Comparison of ENCODE assay signal across 17 cellular contexts in the genomic region with DNA sequence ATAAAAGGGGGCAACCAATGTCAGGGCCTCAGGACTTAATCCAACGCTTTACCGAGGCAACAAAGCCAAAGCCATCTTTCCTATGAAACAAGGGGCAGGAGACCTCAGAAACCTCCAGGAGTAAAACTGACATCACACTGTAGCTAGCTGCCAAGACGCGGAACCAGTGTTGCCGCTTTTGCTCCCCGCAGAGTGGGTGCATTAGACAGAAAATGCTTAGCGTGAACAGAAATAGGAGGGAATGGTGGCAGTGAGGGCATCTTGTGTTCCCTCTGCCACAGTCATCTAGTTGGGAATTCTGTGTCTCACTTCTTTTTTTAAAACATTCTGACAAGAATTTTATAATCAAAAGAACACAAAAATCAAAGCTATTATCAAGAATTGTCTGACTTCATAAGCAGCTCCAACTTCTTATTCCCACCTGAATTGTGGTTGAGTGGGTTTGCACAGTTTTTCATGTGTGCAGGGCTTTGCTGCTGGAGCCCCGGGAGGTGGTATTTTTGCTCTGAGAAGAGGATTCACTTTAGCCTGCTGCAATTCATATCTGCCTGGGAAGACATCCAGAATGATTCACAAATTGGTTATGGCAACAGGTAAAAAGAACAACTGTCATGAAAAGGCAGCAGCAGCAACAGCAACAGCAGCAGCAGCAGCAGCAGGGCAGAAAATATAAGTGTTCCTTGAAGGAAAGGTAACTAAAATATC.
DNase-seq lines count a peak whose midpoint lies in the region; ATAC-seq and TF ChIP-seq lines count a peak whose summit lies in the region.
"Had no signal": no experiment of that assay in that cellular context is flagged by ENCODE, and none has a peak within 500 bp of the region (broad histone marks: within the 10 kb centered on the region; RNA-seq: fewer than 3 reads in every experiment).

No MANE protein-coding gene starts in this region.

- DNase-seq in endodermal cell (peak; percentile 18), fibroblast of peridontal ligament (ENCODE audit: extremely low read depth) (peak; percentile 22), putamen (ENCODE audit: low spot score) (peak; percentile 45)
- DNase-seq in activated CD8-positive, alpha-beta memory T cell treated with anti-CD3 and anti-CD28 coated beads for 24 hours = no peak
- no peak for DNase-seq in stimulated activated CD4-positive, alpha-beta T cell treated with anti-CD3 and anti-CD28 coated beads, Interleukin-2, amount 100 ng/mL, for 48 hours
- DNase-seq: 8988T; AML-193; C1 segment of cervical spinal cord; CD4-positive, alpha-beta T cell; DMS79; GOT3; H9 had no signal

- no peaks in the 10 kb centered on the region for H3K9me3 ChIP-seq in BLaER1
- H3K9me3 ChIP-seq in endodermal cell (ENCODE audit: control insufficient read depth, low read length) = no peaks in the 10 kb centered on the region

- peaks cover 49% of the 10 kb centered on the region for H3K36me3 Mint-ChIP-seq in endodermal cell (ENCODE audit: low read depth)

- H3K9ac ChIP-seq in BLaER1 (no peak overlapping the region), endodermal cell (ENCODE audit: extremely low read depth, low read length, poor library complexity, severe bottlenecking) (no peak overlapping the region)

- WGBS in endodermal cell (ENCODE audit: insufficient coverage in 1 of 2, insufficient read length in 1 of 2), 2 experiments = 94 to 99% methylated on average over 7 to 8 of the region's 8 CpGs

- H3K27me3 ChIP-seq in BLaER1 = no peaks in the 10 kb centered on the region
- no peaks in the 10 kb centered on the region for H3K27me3 ChIP-seq in endodermal cell (ENCODE audit: control insufficient read depth, insufficient read depth, low read length, poor library complexity, severe bottlenecking)

- H3K4me3 ChIP-seq in BLaER1 (no peak overlapping the region), endodermal cell (ENCODE audit: low read length) (no peak overlapping the region)
- H3K4me3 ChIP-seq: GM12878 had no signal

- no peak overlapping the region for H3K27ac Mint-ChIP-seq in endodermal cell
- H3K27ac Mint-ChIP-seq: CD4-positive, alpha-beta T cell; H9 had no signal

- H3K9me3 Mint-ChIP-seq in endodermal cell = no peaks in the 10 kb centered on the region
- H3K9me3 Mint-ChIP-seq: CD4-positive, alpha-beta T cell; H9 had no signal

- H3K36me3 ChIP-seq in BLaER1 (no peaks in the 10 kb centered on the region), endodermal cell (ENCODE audit: control insufficient read depth, insufficient read depth, low read length) (peaks cover 88% of the 10 kb centered on the region)

- no peak for ATAC-seq in HG03108 (IDR thresholded peaks at IDR 0.05; ENCODE audit: unreplicated experiment)
- ATAC-seq in GM19328 (IDR thresholded peaks at IDR 0.05; ENCODE audit: unreplicated experiment) = no peak
- ATAC-seq: GM12878, HepG2 had no signal

- H3K4me1 ChIP-seq in BLaER1 (peaks cover 20% of the 10 kb centered on the region), endodermal cell (ENCODE audit: control insufficient read depth, insufficient read depth, low read length) (no peaks in the 10 kb centered on the region)

- H3K27me3 Mint-ChIP-seq in endodermal cell (ENCODE audit: insufficient read depth) = peaks cover 11% of the 10 kb centered on the region

- no peak for TF ChIP-seq CTCF in endodermal cell (conservative IDR thresholded peaks at IDR 0.05)

- no peaks in the 10 kb centered on the region for H4K20me1 ChIP-seq in BLaER1

- H3K27ac ChIP-seq in BLaER1 = no peak overlapping the region
- H3K27ac ChIP-seq in endodermal cell (ENCODE audit: low read depth, low read length) = no peak overlapping the region

- H3K4me3 Mint-ChIP-seq in endodermal cell = no peak overlapping the region
- H3K4me3 Mint-ChIP-seq: CD4-positive, alpha-beta T cell; H9 had no signal

- peaks cover 2% of the 10 kb centered on the region for H3K4me1 Mint-ChIP-seq in endodermal cell

- H3K4me2 ChIP-seq in BLaER1 = peak overlapping the region; percentile 51

Comparison
In these comparisons a context has a peak if more than half of its experiments do, and no peak if none do; other contexts are left out.
1. DNase-seq: peak in endodermal cell (single experiment), fibroblast of peridontal ligament (single experiment) and putamen (single experiment); none in activated CD8-positive, alpha-beta memory T cell treated with anti-CD3 and anti-CD28 coated beads for 24 hours (single experiment) and stimulated activated CD4-positive, alpha-beta T cell treated with anti-CD3 and anti-CD28 coated beads, Interleukin-2, amount 100 ng/mL, for 48 hours (0 of 2).